Comparison of ENCODE assay signal across 29 cellular contexts in the genomic region with DNA sequence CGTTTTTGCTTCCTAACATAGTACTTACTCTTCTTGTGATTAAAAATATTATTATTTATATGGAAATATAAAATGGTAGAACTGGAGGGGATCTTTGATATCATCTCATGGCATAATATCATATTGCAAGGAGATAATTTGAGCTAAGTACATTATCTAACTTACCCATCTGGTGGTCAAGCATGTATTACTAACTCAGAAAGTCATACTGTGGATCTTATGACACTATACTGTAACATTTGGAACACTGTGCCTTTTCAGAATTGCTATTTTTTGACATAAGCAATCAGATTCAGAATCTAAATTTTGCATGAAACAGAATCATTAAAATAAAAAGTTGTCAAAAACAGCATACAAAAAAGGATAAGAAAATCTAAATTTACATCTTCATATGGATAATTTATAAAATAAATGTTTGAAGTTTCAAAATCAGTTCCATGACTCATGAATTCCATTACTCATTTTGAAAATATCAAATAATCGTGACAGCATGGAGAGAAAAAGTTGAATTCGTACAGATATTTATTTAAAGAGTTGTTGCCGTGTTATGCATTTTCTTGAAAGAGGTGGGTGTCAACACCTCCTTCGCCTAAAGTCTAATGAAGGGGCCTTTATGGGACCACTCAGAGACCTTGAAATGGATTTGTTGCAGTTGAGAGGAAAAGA.
"Had no signal": no experiment of that assay in that cellular context is flagged by ENCODE, and none has a peak within 500 bp of the region (broad histone marks: within the 10 kb centered on the region; RNA-seq: fewer than 3 reads in every experiment).

No MANE protein-coding gene starts in this region.

- H3K4me1 ChIP-seq: ascending aorta, gastrocnemius medialis, parathyroid adenoma, psoas muscle, sigmoid colon, thyroid gland, upper lobe of left lung, vagina had no signal

- H3K4me3 ChIP-seq: ascending aorta, cardiac muscle cell, gastrocnemius medialis, psoas muscle, sigmoid colon, thyroid gland, upper lobe of left lung, vagina had no signal

- DNase-seq: activated CD4-positive, alpha-beta T cell treated with anti-CD3 and anti-CD28 coated beads for 48 hours; activated CD4-positive, alpha-beta T cell treated with anti-CD3 and anti-CD28 coated beads, Interleukin-2, amount 50 U/mL, for 48 hours; activated CD8-positive, alpha-beta memory T cell treated with anti-CD3 and anti-CD28 coated beads for 24 hours; activated effector memory CD4-positive, alpha-beta T cell treated with Interleukin-2 at 50 U/mL for 16 hours; activated naive CD4-positive, alpha-beta T cell treated with Interleukin-2 at 50 U/mL for 16 hours; cerebellar nuclear complex; cortex of kidney; gastrocnemius medialis; glutamatergic neuron; left cardiac atrium; left ventricle myocardium superior; naive B cell; nucleus accumbens; psoas muscle; sigmoid colon; small intestine; stimulated activated CD4-positive, alpha-beta T cell treated with anti-CD3 and anti-CD28 coated beads, Interleukin-4, amount 100 ng/mL, for 24 hours; substantia nigra; T-helper 1 cell; thyroid gland; upper lobe of left lung had no signal

- H3K9me3 ChIP-seq: ascending aorta, gastrocnemius medialis, psoas muscle, sigmoid colon, thyroid gland, vagina had no signal

- H3K27ac ChIP-seq: ascending aorta, cardiac muscle cell, gastrocnemius medialis, parathyroid adenoma, psoas muscle, sigmoid colon, thyroid gland, upper lobe of left lung, vagina, VCaP had no signal

- H3K36me3 ChIP-seq: ascending aorta, cardiac muscle cell, gastrocnemius medialis, sigmoid colon, thyroid gland, upper lobe of left lung, vagina had no signal

- H3K27me3 ChIP-seq: ascending aorta, cardiac muscle cell, gastrocnemius medialis, sigmoid colon, thyroid gland, upper lobe of left lung, vagina had no signal

- ATAC-seq: activated CD4-positive, CD25-positive, alpha-beta regulatory T cell treated with anti-CD3 and anti-CD28 coated beads, Interleukin-2, amount 50 U/mL, for 24 hours; esophagus mucosa; gastrocnemius medialis; left cardiac atrium; left ventricle myocardium superior; psoas muscle; stimulated activated effector memory CD8-positive, alpha-beta T cell treated with anti-CD3 and anti-CD28 coated beads, Interleukin-12 subunit alpha, Interleukin-12 subunit beta, amount 100 ng/mL, for 72 hours had no signal
